21 cellular contexts compared by ENCODE assay signal in genomic region chr7:111383133-111383532, GRCh38.
"Had no signal": no experiment of that assay in that cellular context is flagged by ENCODE, and none has a peak within 500 bp of the region (broad histone marks: within the 10 kb centered on the region; RNA-seq: fewer than 3 reads in every experiment).

No MANE protein-coding gene starts in this region.

- FAIRE-seq: HepG2, RCC 7860 had no signal

- H3K9me3 ChIP-seq: SK-N-SH had no signal

- ATAC-seq: HepG2 had no signal

- DNase-seq: IMR-90, Karpas-422, KG1, MM.1S, NCI-H1092 treated with DMSO at 0.1 percent for 48 hours, NCI-H1436, NCI-H2029, NCI-H2081 treated with DMSO at 0.1 percent for 48 hours, NCI-H2171, NCI-H226, NCI-H446, NCI-H510A, NCI-H524 treated with DMSO at 0.1 percent for 48 hours, NCI-H69, NCI-H774, RPMI8226, SHP77, SK-N-SH, SW 1271 had no signal
